Comparison of ENCODE assay signal across 10 cellular contexts in genomic region chr1:193418745-193419058, GRCh38.
DNase-seq lines count a peak whose midpoint lies in the region; ATAC-seq and TF ChIP-seq lines count a peak whose summit lies in the region.
"Had no signal": no experiment of that assay in that cellular context is flagged by ENCODE, and none has a peak within 500 bp of the region (broad histone marks: within the 10 kb centered on the region; RNA-seq: fewer than 3 reads in every experiment).

No MANE protein-coding gene starts in this region.

- H3K4me2 ChIP-seq in OCI-LY1 (ENCODE audit: low read length), result peak overlapping the region; percentile 64

- H3K27me3 ChIP-seq in OCI-LY1 (ENCODE audit: insufficient read depth, low read length) (no peaks in the 10 kb centered on the region), dorsolateral prefrontal cortex (no peaks in the 10 kb centered on the region), neutrophil (no peaks in the 10 kb centered on the region)

- H3K9ac ChIP-seq in OCI-LY1 (ENCODE audit: low read length), result no peak overlapping the region

- H3K9me3 Mint-ChIP-seq in CD14-positive monocyte, result peaks cover 0 to 3% (median 0%) of the 10 kb centered on the region in 7 donors

- H2AFZ ChIP-seq in OCI-LY1 (ENCODE audit: low read length), result peak overlapping the region; percentile 91

- H3K4me3 ChIP-seq in OCI-LY1 (ENCODE audit: low read depth, low read length, poor library complexity, severe bottlenecking), result peak overlapping the region; percentile 42
- peak overlapping the region in 43 of 59 donors; percentile 2 to 56 (median 29) for H3K4me3 ChIP-seq in dorsolateral prefrontal cortex
- H3K4me3 ChIP-seq in neutrophil (ENCODE audit: low read depth in 1 of 2, low read length in 1 of 2), result peak overlapping the region; percentile 18 to 34

- no peaks in the 10 kb centered on the region for H3K36me3 ChIP-seq in OCI-LY1 (ENCODE audit: insufficient read depth, low read length)
- H3K36me3 ChIP-seq in neutrophil, result no peaks in the 10 kb centered on the region

- no peaks in the 10 kb centered on the region for H4K20me1 ChIP-seq in OCI-LY1 (ENCODE audit: insufficient read depth, low read length)

- peak overlapping the region in 5 of 7 donors; percentile 2 to 85 (median 54) for H3K27ac Mint-ChIP-seq in CD14-positive monocyte

- H3K36me3 Mint-ChIP-seq in CD14-positive monocyte, result no peaks in the 10 kb centered on the region

- DNase-seq in CD14-positive monocyte (ENCODE audit: low spot score), result no peak
- no peak for DNase-seq in dorsolateral prefrontal cortex
- no peak for DNase-seq in activated CD8-positive, alpha-beta memory T cell treated with anti-CD3 and anti-CD28 coated beads, Interleukin-2, amount 50 U/mL, for 48 hours
- DNase-seq in NCI-H2081 (lab: John Stamatoyannopoulos, UW), result no peak
- DNase-seq: activated CD4-positive, CD25-positive, alpha-beta regulatory T cell; NCI-H187 treated with DMSO at 0.1 percent for 48 hours had no signal

- peak overlapping the region; percentile 70 to 90 for H3K4me3 Mint-ChIP-seq in CD14-positive monocyte

- no peaks in the 10 kb centered on the region for H3F3A ChIP-seq in OCI-LY1 (ENCODE audit: insufficient read depth, low read length)

- H3K4me1 ChIP-seq in OCI-LY1 (ENCODE audit: insufficient read depth, low read length, severe bottlenecking) (peaks cover 35% of the 10 kb centered on the region), neutrophil (ENCODE audit: control insufficient read depth in 1 of 2, insufficient read depth in 1 of 2, low read depth in 1 of 2, low read length in 1 of 2) (peaks cover 0 to 9% of the 10 kb centered on the region in 2 experiments)

- H3K27me3 Mint-ChIP-seq in CD14-positive monocyte (ENCODE audit: low read depth in 3 of 3), result peaks cover 0 to 3% (median 1%) of the 10 kb centered on the region in 3 donors

- ATAC-seq in GM18517 (IDR thresholded peaks at IDR 0.05; ENCODE audit: unreplicated experiment) (no peak), GM19467 (IDR thresholded peaks at IDR 0.05; ENCODE audit: unreplicated experiment) (no peak)

- intact Hi-C loops in CD14-positive monocyte (cut with micrococcal nuclease), result no loop called here
- intact Hi-C loops in dorsolateral prefrontal cortex (cut with DNase I), result no loop called here

- no peaks in the 10 kb centered on the region for H3K9me2 ChIP-seq in OCI-LY1 (ENCODE audit: low read depth, low read length)

- H3K27ac ChIP-seq in OCI-LY1 (ENCODE audit: low read depth, low read length, poor library complexity, severe bottlenecking) (no peak overlapping the region), dorsolateral prefrontal cortex (peak overlapping the region in 2 of 59 donors; percentile 15 to 37), neutrophil (no peak overlapping the region)

- no peak for TF ChIP-seq CTCF in CD14-positive monocyte (IDR thresholded peaks at IDR 0.05)
- TF ChIP-seq CTCF in OCI-LY1 (IDR thresholded peaks at IDR 0.05; ENCODE audit: low read length), result no peak
- TF ChIP-seq CTCF in dorsolateral prefrontal cortex (IDR thresholded peaks at IDR 0.05 in 54 of 56, conservative IDR thresholded peaks at IDR 0.05 in 2 of 56; ENCODE audit: low read depth in 1 of 56, partially characterized antibody in 56 of 56), result no peak
- TF ChIP-seq CTCF in neutrophil (IDR thresholded peaks at IDR 0.05), result no peak

- H3K79me2 ChIP-seq in OCI-LY1 (ENCODE audit: insufficient read depth, low read length), result no peaks in the 10 kb centered on the region

- H3K9me3 ChIP-seq in OCI-LY1 (ENCODE audit: low read length), result no peaks in the 10 kb centered on the region
- H3K9me3 ChIP-seq in neutrophil, result no peaks in the 10 kb centered on the region

- H3K4me1 Mint-ChIP-seq in CD14-positive monocyte, result peaks cover 18% of the 10 kb centered on the region
